1 cellular context compared by ENCODE assay signal in genomic region chr5:122311888-122312669, GRCh38.
TF ChIP-seq lines count a peak whose summit lies in the region.

TSS of gene SNCAIP (plus strand) at chr5:122312237. CDS start at chr5:122391135, 78,898 bp downstream.

TF ChIP-seq in H1, 55 proteins besides CTCF, POLR2A, EP300 and RAD21 (continued from another document):
- TF ChIP-seq ATF2 (IDR thresholded peaks at IDR 0.05; ENCODE audit: low read length) (no peak), MAFK (IDR thresholded peaks at IDR 0.05; ENCODE audit: low read depth, low read length) (no peak), ATF3 (IDR thresholded peaks at IDR 0.05; ENCODE audit: insufficient read depth, low read depth, low read length) (no peak), KDM4A (IDR thresholded peaks at IDR 0.05; ENCODE audit: low read depth, low read length, severe bottlenecking) (peak; percentile 77), RBBP5 (IDR thresholded peaks at IDR 0.05; ENCODE audit: borderline replicate concordance, low read depth, low read length) (peak; percentile 77; the same call in 1 of the 2 replicates), ASH2L (IDR thresholded peaks at IDR 0.05; ENCODE audit: low read length) (peak; percentile 71), HDAC2 (IDR thresholded peaks at IDR 0.05; ENCODE audit: borderline replicate concordance in 1 of 2, low read depth in 2 of 2, low read length in 2 of 2) (peak in 1 of 2 experiments; percentile 56; a peak in 1 of 4 replicates), TBP (IDR thresholded peaks at IDR 0.05; ENCODE audit: low read depth, low read length) (0 out of 2 replicates have a peak, but pooled peaks have one; percentile 17), CTBP2 (IDR thresholded peaks at IDR 0.05; ENCODE audit: borderline replicate concordance, insufficient read depth, insufficient read length, low read length) (no peak), PHF8 (conservative IDR thresholded peaks at IDR 0.05; ENCODE audit: low read depth, low read length) (0 out of 2 replicates have a peak, but pooled peaks have one; percentile 38), CBX8 (IDR thresholded peaks at IDR 0.05; ENCODE audit: borderline replicate concordance, low read depth, low read length) (no peak), TAF1 (IDR thresholded peaks at IDR 0.05; ENCODE audit: low read depth, low read length) (peak; percentile 57; the same call in 1 of the 2 replicates)
